Comparison of ENCODE assay signal across 1 cellular context in the genomic region with DNA sequence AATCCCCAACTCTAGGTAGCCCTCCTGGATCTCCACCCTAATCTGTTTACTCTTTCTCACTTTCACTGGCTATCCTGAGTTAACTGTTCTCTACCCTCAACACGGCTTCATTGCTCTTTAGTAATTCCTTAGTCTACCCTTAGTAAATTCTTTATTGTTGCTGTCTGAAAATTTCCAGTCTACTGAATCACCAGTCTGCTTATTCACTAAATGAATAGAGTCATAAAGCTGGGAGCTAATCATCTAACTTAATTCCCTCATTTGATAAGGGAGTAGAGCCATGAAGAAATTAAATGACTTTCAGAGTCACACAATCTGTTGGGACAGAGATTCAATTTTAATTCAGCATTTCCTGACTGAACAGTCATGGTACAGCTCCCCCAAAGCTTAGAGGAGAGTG.
TF ChIP-seq lines count a peak whose summit lies in the region.

No MANE protein-coding gene starts in this region.

TF ChIP-seq in A549, 52 proteins besides CTCF, POLR2A, EP300 and RAD21 (continued from another document):
- TF ChIP-seq, protein P1, sequence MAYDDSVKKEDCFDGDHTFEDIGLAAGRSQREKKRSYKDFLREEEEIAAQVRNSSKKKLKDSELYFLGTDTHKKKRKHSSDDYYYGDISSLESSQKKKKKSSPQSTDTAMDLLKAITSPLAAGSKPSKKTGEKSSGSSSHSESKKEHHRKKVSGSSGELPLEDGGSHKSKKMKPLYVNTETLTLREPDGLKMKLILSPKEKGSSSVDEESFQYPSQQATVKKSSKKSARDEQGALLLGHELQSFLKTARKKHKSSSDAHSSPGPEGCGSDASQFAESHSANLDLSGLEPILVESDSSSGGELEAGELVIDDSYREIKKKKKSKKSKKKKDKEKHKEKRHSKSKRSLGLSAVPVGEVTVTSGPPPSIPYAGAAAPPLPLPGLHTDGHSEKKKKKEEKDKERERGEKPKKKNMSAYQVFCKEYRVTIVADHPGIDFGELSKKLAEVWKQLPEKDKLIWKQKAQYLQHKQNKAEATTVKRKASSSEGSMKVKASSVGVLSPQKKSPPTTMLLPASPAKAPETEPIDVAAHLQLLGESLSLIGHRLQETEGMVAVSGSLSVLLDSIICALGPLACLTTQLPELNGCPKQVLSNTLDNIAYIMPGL (CRISPR knock-in tag; IDR thresholded peaks at IDR 0.05; ENCODE audit: borderline replicate concordance) = no peak
- TF ChIP-seq, protein P2, sequence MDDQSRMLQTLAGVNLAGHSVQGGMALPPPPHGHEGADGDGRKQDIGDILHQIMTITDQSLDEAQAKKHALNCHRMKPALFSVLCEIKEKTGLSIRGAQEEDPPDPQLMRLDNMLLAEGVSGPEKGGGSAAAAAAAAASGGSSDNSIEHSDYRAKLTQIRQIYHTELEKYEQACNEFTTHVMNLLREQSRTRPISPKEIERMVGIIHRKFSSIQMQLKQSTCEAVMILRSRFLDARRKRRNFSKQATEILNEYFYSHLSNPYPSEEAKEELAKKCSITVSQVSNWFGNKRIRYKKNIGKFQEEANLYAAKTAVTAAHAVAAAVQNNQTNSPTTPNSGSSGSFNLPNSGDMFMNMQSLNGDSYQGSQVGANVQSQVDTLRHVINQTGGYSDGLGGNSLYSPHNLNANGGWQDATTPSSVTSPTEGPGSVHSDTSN (IDR thresholded peaks at IDR 0.05) = no peak
- TF ChIP-seq MAFK (IDR thresholded peaks at IDR 0.05; ENCODE audit: partially characterized antibody) = no peak
- TF ChIP-seq HOXB5 (CRISPR knock-in tag; IDR thresholded peaks at IDR 0.05) = no peak
TF ChIP-seq in A549: peak in this region for 0.
